Comparison of ENCODE assay signal across 1 cellular context in the genomic region with DNA sequence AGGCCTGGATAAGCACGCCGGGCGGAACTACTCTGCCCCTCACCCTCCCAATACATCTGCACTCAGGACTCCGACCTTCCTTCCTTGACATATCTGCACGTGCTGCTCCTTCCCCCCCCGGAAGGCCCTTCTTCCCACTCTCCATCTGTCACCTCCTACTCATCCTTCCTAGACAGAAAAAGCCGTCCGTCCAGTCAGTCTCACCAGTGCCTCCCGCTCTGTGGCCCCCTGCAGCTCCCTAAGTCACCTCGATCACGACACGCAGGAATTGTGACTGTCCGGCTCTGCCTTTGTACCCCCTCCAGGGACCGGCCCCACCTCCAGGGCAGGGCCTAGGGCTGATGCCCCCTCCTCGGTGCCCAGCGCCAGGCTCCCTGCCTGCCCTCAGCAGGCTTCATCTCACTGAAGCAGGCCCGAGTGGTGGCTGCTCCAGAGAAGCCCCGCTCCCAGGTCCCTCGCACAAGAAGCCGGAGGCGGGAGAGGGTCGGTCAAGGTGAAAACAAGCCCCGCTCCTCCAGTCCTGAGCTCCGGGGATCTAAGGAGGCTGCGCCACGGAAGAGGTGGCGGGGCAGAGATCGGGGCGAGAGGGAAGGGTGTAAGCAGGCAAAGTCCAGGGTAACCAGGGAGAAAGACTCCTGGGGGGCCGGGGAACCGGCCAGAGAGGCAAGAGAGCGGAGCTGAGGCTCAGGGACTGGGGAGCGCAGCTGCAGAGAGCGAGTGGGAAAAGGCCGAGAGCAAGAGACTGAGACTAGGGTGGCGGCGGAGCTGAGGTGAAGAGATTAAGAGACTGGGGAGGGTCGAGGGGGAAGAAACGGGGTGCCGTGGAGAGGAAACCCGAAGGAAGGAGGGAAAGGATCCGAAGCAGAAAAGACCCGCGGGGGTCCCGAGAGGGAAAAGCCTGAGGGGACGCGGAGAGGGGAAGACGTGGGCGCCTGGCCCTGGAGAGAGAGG.
TF ChIP-seq lines count a peak whose summit lies in the region.

No MANE protein-coding gene starts in this region.

TF ChIP-seq in IMR-90, 13 proteins besides CTCF, POLR2A, EP300 and RAD21:
- TF ChIP-seq CEBPB (IDR thresholded peaks at IDR 0.05; ENCODE audit: low read depth, low read length) (no peak), BHLHE40 (IDR thresholded peaks at IDR 0.05; ENCODE audit: low read depth, low read length) (peak; percentile 88), SMC3 (IDR thresholded peaks at IDR 0.05; ENCODE audit: low read depth, low read length) (no peak), FOS (IDR thresholded peaks at IDR 0.05; ENCODE audit: low read depth, low read length) (no peak), MXI1 (IDR thresholded peaks at IDR 0.05; ENCODE audit: borderline replicate concordance, low read depth, low read length) (peak; percentile 97), RFX5 (IDR thresholded peaks at IDR 0.05; ENCODE audit: low read depth, low read length) (no peak), RCOR1 (IDR thresholded peaks at IDR 0.05; ENCODE audit: insufficient replicate concordance, low read length) (no peak), MAFK (IDR thresholded peaks at IDR 0.05; ENCODE audit: low read depth, low read length) (no peak), MAZ (IDR thresholded peaks at IDR 0.05; ENCODE audit: borderline replicate concordance, low read depth, low read length) (peak; percentile 23; the same call in 1 of the 2 replicates), CHD1 (IDR thresholded peaks at IDR 0.05; ENCODE audit: low read depth, low read length) (no peak)
- TF ChIP-seq, protein P1, sequence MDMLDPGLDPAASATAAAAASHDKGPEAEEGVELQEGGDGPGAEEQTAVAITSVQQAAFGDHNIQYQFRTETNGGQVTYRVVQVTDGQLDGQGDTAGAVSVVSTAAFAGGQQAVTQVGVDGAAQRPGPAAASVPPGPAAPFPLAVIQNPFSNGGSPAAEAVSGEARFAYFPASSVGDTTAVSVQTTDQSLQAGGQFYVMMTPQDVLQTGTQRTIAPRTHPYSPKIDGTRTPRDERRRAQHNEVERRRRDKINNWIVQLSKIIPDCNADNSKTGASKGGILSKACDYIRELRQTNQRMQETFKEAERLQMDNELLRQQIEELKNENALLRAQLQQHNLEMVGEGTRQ (IDR thresholded peaks at IDR 0.05; ENCODE audit: low read depth, low read length), result no peak
- TF ChIP-seq, protein P2, sequence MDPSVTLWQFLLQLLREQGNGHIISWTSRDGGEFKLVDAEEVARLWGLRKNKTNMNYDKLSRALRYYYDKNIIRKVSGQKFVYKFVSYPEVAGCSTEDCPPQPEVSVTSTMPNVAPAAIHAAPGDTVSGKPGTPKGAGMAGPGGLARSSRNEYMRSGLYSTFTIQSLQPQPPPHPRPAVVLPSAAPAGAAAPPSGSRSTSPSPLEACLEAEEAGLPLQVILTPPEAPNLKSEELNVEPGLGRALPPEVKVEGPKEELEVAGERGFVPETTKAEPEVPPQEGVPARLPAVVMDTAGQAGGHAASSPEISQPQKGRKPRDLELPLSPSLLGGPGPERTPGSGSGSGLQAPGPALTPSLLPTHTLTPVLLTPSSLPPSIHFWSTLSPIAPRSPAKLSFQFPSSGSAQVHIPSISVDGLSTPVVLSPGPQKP (IDR thresholded peaks at IDR 0.05; ENCODE audit: borderline replicate concordance, low read depth, low read length), result no peak
